In genomic region chr15:58039260-58040035, GRCh38 we compare ENCODE assay signal across 25 cellular contexts. TPM values are rescaled to one million over a fixed set of nuclear protein-coding genes. Genes with fewer than 3 reads are reported as not detected.
DNase-seq lines count a peak whose midpoint lies in the region; ATAC-seq and TF ChIP-seq lines count a peak whose summit lies in the region.
"Had no signal": no experiment of that assay in that cellular context is flagged by ENCODE, and none has a peak within 500 bp of the region (broad histone marks: within the 10 kb centered on the region; RNA-seq: fewer than 3 reads in every experiment).

No MANE protein-coding gene starts in this region.

- ATAC-seq in GM21825 (IDR thresholded peaks at IDR 0.05; ENCODE audit: unreplicated experiment) = no peak
- ATAC-seq: naive thymus-derived CD4-positive, alpha-beta T cell; psoas muscle; WTC11 had no signal

- no peaks in the 10 kb centered on the region for H3K36me3 ChIP-seq in HEK293 (ENCODE audit: control insufficient read depth in 2 of 2, insufficient read depth in 1 of 2, low read length in 2 of 2)
- H3K36me3 ChIP-seq: suprapubic skin had no signal

- CTCF ChIA-PET in HEK293 (lab: Yijun Ruan, JAX) = interaction anchor here (1.2 kb wide), 1 partner anchor 32 kb away, joined by 4 read pairs; no protein-coding TSS in a partner anchor

- H3K4me3 ChIP-seq in HEK293 (ENCODE audit: low read depth, low read length) = no peak overlapping the region
- H3K4me3 ChIP-seq: psoas muscle, suprapubic skin had no signal

- peaks cover 22% of the 10 kb centered on the region for H3K4me1 ChIP-seq in HEK293 (ENCODE audit: control insufficient read depth, insufficient read depth, low read length)
- H3K4me1 ChIP-seq: psoas muscle had no signal

- H3K27ac ChIP-seq in HEK293 (ENCODE audit: extremely low read depth, low read depth, low read length) = peak overlapping the region; percentile 68
- peak overlapping the region; percentile 68 for H3K27ac ChIP-seq in epithelial cell of prostate
- H3K27ac ChIP-seq: C4-2B, psoas muscle, suprapubic skin had no signal

- H3K9me3 ChIP-seq in HEK293 (ENCODE audit: control insufficient read depth, insufficient read depth, low read depth, low read length) = no peaks in the 10 kb centered on the region
- H3K9me3 ChIP-seq: psoas muscle, suprapubic skin had no signal

- DNase-seq in NCI-H748 (lab: John Stamatoyannopoulos, UW; ENCODE audit: unreplicated experiment) (peak; percentile 28), epithelial cell of prostate (ENCODE audit: low read depth, low spot score) (no peak), renal cortical epithelial cell (ENCODE audit: low read depth) (peak; percentile 69), OCI-M2 (lab: John Stamatoyannopoulos, UW; ENCODE audit: unreplicated experiment) (no peak), NCI-H187 (lab: John Stamatoyannopoulos, UW) (no peak), Ammon's horn (ENCODE audit: low spot score) (no peak)
- DNase-seq: activated CD4-positive, alpha-beta T cell treated with anti-CD3 and anti-CD28 coated beads, Interleukin-2, amount 10 ng/mL, durations not matched to agents 7 days and 5 days; activated effector memory CD4-positive, alpha-beta T cell treated with Interleukin-2 at 50 U/mL for 16 hours; activated T-cell treated with anti-CD3 and anti-CD28 coated beads, Interleukin-2, amount 50 U/mL, for 1 hour; erythroblast; glutamatergic neuron; GOT3; naive thymus-derived CD4-positive, alpha-beta T cell; nucleus accumbens; psoas muscle; stimulated activated naive CD4-positive, alpha-beta T cell treated with Interleukin-2 at 50 U/mL for 16 hours had no signal

- POLR2A ChIA-PET in HEK293 (lab: Yijun Ruan, JAX) = interaction anchor here (1.4 kb wide), 1 partner anchor 27 kb away, joined by 3 read pairs; no protein-coding TSS in a partner anchor

- no peak for TF ChIP-seq CTCF in HEK293 (tag by site-specific recombination; IDR thresholded peaks at IDR 0.05)

TF ChIP-seq in HEK293, 187 proteins besides CTCF, POLR2A, EP300 and RAD21:
- TF ChIP-seq WT1 (tag by site-specific recombination; IDR thresholded peaks at IDR 0.05) (peak; percentile 54), ZNF707 (tag by site-specific recombination; IDR thresholded peaks at IDR 0.05) (no peak), ZNF664 (tag by site-specific recombination; IDR thresholded peaks at IDR 0.05) (peak; percentile 51)

RNA-seq across cellular contexts. Expression of gene ALDH1A2, which starts 26.1 kb away (rescaled TPM):
- total RNA-seq in renal cortical epithelial cell = 23.1 and 26.8 TPM in 2 replicates
- total RNA-seq: activated CD4-positive, alpha-beta T cell treated with anti-CD3 and anti-CD28 coated beads, Interleukin-2, amount 10 ng/mL, durations not matched to agents 7 days and 5 days; Daoy; HT1080; RPMI7951; T-helper 1 cell treated with Interleukin-12 subunit alpha and Interleukin-12 subunit beta and Interleukin-4 antibody, amounts not matched to agents 30 ng/mL and 1 ng/mL, for 36 hours had no signal

Comparison
In these comparisons a context has a peak if more than half of its experiments do, and no peak if none do; other contexts are left out.
1. DNase-seq: peak in NCI-H748 (single experiment) and renal cortical epithelial cell (single experiment); none in epithelial cell of prostate (single experiment), OCI-M2 (single experiment), NCI-H187 (0 of 2) and Ammon's horn (single experiment).